1 cellular context compared by ENCODE assay signal in the genomic region with DNA sequence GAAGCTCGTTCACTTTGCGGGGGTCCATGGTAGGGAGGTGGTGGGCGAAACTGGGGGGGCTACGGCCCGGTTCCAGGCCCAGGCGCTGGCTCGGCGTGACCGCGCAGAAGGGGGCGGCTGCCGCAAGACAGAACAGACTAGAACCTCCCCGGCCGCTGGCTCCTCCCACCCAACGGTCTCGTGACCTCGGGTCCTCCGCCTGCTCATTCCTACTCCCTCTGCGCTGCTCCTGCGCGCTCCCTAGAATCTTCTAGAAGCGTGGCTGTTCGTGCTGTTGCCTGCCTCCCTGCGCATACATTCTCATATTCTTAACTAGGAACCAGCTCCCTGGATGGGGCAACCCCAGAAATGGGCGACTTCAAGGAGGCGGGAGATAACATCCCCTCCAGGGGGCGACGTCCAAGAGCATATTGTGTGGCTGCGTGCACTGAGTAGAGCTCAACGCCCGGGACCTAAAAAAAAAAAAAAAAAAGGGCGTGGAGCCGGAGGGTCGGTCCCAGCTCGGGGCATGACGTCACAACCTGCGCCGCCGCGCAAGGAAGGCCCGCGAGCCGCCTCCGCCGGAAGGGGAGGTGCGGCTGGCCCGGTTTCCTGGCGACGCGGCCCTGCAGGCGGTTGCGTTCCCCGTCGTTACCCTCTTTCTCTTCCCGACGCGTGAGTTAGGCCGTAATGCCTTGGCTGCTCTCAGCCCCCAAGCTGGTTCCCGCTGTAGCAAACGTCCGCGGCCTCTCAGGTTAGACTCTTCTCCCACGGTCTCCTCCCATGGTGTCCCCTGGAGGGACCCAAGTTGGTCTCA.
A peak's percentile ranks its signal among the peaks of the same experiment; 100 is the strongest.
TF ChIP-seq lines count a peak whose summit lies in the region.

Gene ST13 (minus strand): TSS at position 127 of the 796 bp plus-strand sequence. CDS start 99 bp downstream, at position 28.
Gene XPNPEP3 (plus strand): TSS at position 636 of the 796 bp plus-strand sequence. CDS start 34 bp downstream, at position 670.

TF ChIP-seq in K562, 482 proteins besides CTCF, POLR2A, EP300 and RAD21 (continued from another document):
- no peak for TF ChIP-seq PATZ1 (CRISPR knock-in tag; IDR thresholded peaks at IDR 0.05; ENCODE audit: borderline replicate concordance)
- no peak for TF ChIP-seq NR3C1 (CRISPR knock-in tag; IDR thresholded peaks at IDR 0.05)
- peak; percentile 93 for TF ChIP-seq GABPB1 (CRISPR knock-in tag; IDR thresholded peaks at IDR 0.05)
- no peak for TF ChIP-seq ZNF668 (CRISPR knock-in tag; IDR thresholded peaks at IDR 0.05)
- no peak for TF ChIP-seq E4F1 (CRISPR knock-in tag; IDR thresholded peaks at IDR 0.05; ENCODE audit: borderline replicate concordance)
- no peak for TF ChIP-seq HDGF (IDR thresholded peaks at IDR 0.05)
- TF ChIP-seq MCM3 (IDR thresholded peaks at IDR 0.05) = no peak
- TF ChIP-seq DPF2 (IDR thresholded peaks at IDR 0.05) = no peak
- no peak for TF ChIP-seq ZNF76 (CRISPR knock-in tag; IDR thresholded peaks at IDR 0.05; ENCODE audit: borderline replicate concordance)
- TF ChIP-seq KAT8 (IDR thresholded peaks at IDR 0.05; ENCODE audit: low read depth) = no peak
- TF ChIP-seq TARDBP (IDR thresholded peaks at IDR 0.05) = no peak
- TF ChIP-seq HSF4 (CRISPR knock-in tag; IDR thresholded peaks at IDR 0.05; ENCODE audit: borderline replicate concordance) = no peak
- no peak for TF ChIP-seq SRSF7 (optimal IDR thresholded peaks at IDR 0.05; ENCODE audit: low read depth, low read length)
- TF ChIP-seq, protein P1, sequence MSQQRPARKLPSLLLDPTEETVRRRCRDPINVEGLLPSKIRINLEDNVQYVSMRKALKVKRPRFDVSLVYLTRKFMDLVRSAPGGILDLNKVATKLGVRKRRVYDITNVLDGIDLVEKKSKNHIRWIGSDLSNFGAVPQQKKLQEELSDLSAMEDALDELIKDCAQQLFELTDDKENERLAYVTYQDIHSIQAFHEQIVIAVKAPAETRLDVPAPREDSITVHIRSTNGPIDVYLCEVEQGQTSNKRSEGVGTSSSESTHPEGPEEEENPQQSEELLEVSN (IDR thresholded peaks at IDR 0.05; ENCODE audit: borderline replicate concordance in 1 of 2, extremely low read depth in 1 of 2, insufficient read depth in 1 of 2, insufficient read length in 1 of 2, low read depth in 1 of 2, low read length in 1 of 2, poor library complexity in 1 of 2, severe bottlenecking in 1 of 2) = no peak
- TF ChIP-seq FOXJ3 (CRISPR knock-in tag; IDR thresholded peaks at IDR 0.05) = no peak
- TF ChIP-seq, protein P2, sequence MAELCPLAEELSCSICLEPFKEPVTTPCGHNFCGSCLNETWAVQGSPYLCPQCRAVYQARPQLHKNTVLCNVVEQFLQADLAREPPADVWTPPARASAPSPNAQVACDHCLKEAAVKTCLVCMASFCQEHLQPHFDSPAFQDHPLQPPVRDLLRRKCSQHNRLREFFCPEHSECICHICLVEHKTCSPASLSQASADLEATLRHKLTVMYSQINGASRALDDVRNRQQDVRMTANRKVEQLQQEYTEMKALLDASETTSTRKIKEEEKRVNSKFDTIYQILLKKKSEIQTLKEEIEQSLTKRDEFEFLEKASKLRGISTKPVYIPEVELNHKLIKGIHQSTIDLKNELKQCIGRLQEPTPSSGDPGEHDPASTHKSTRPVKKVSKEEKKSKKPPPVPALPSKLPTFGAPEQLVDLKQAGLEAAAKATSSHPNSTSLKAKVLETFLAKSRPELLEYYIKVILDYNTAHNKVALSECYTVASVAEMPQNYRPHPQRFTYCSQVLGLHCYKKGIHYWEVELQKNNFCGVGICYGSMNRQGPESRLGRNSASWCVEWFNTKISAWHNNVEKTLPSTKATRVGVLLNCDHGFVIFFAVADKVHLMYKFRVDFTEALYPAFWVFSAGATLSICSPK (IDR thresholded peaks at IDR 0.05; ENCODE audit: borderline replicate concordance) = no peak
- no peak for TF ChIP-seq CBX5 (IDR thresholded peaks at IDR 0.05; ENCODE audit: borderline replicate concordance, low read depth)
- TF ChIP-seq TCFL5 (CRISPR knock-in tag; conservative IDR thresholded peaks at IDR 0.05) = no peak
- no peak for TF ChIP-seq ELK1 (CRISPR knock-in tag; IDR thresholded peaks at IDR 0.05)
- peak; percentile 79 for TF ChIP-seq RBBP5 (IDR thresholded peaks at IDR 0.05; ENCODE audit: borderline replicate concordance, insufficient read depth, low read length, poor library complexity, severe bottlenecking)
- TF ChIP-seq ATF2 (CRISPR knock-in tag; IDR thresholded peaks at IDR 0.05) = no peak; the same call in 1 of the 2 replicates
- TF ChIP-seq WHSC1 (IDR thresholded peaks at IDR 0.05; ENCODE audit: low read length) = no peak
- TF ChIP-seq ZNF232 (CRISPR knock-in tag; IDR thresholded peaks at IDR 0.05) = no peak
- no peak for TF ChIP-seq ELF2 (CRISPR knock-in tag; IDR thresholded peaks at IDR 0.05)
- no peak for TF ChIP-seq PRPF4 (IDR thresholded peaks at IDR 0.05; ENCODE audit: insufficient read depth, low read depth, low read length, poor library complexity, severe bottlenecking)
- no peak for TF ChIP-seq BCOR (IDR thresholded peaks at IDR 0.05)
- no peak for TF ChIP-seq ZNF583 (CRISPR knock-in tag; IDR thresholded peaks at IDR 0.05)
- TF ChIP-seq AFF4 (CRISPR knock-in tag; IDR thresholded peaks at IDR 0.05) = 0 out of 2 replicates have a peak, but pooled peaks have one; percentile 40
- TF ChIP-seq KDM4B (IDR thresholded peaks at IDR 0.05; ENCODE audit: borderline replicate concordance in 2 of 2, low read depth in 1 of 2) = no peak
- TF ChIP-seq SRSF1 (IDR thresholded peaks at IDR 0.05; ENCODE audit: low read depth, low read length) = no peak
- TF ChIP-seq HOXB6 (CRISPR knock-in tag; IDR thresholded peaks at IDR 0.05; ENCODE audit: borderline replicate concordance) = no peak
- peak; percentile 27; the same call in 1 of the 2 replicates for TF ChIP-seq CBX1 (IDR thresholded peaks at IDR 0.05; ENCODE audit: low read depth)
- TF ChIP-seq CEBPB (tag; IDR thresholded peaks at IDR 0.05) = no peak
- no peak for TF ChIP-seq MECOM (CRISPR knock-in tag; IDR thresholded peaks at IDR 0.05)
- TF ChIP-seq, protein P3, sequence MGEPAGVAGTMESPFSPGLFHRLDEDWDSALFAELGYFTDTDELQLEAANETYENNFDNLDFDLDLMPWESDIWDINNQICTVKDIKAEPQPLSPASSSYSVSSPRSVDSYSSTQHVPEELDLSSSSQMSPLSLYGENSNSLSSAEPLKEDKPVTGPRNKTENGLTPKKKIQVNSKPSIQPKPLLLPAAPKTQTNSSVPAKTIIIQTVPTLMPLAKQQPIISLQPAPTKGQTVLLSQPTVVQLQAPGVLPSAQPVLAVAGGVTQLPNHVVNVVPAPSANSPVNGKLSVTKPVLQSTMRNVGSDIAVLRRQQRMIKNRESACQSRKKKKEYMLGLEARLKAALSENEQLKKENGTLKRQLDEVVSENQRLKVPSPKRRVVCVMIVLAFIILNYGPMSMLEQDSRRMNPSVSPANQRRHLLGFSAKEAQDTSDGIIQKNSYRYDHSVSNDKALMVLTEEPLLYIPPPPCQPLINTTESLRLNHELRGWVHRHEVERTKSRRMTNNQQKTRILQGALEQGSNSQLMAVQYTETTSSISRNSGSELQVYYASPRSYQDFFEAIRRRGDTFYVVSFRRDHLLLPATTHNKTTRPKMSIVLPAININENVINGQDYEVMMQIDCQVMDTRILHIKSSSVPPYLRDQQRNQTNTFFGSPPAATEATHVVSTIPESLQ (CRISPR knock-in tag; IDR thresholded peaks at IDR 0.05) = no peak
